ENCODE assay signal across 8 cellular contexts in the genomic region with DNA sequence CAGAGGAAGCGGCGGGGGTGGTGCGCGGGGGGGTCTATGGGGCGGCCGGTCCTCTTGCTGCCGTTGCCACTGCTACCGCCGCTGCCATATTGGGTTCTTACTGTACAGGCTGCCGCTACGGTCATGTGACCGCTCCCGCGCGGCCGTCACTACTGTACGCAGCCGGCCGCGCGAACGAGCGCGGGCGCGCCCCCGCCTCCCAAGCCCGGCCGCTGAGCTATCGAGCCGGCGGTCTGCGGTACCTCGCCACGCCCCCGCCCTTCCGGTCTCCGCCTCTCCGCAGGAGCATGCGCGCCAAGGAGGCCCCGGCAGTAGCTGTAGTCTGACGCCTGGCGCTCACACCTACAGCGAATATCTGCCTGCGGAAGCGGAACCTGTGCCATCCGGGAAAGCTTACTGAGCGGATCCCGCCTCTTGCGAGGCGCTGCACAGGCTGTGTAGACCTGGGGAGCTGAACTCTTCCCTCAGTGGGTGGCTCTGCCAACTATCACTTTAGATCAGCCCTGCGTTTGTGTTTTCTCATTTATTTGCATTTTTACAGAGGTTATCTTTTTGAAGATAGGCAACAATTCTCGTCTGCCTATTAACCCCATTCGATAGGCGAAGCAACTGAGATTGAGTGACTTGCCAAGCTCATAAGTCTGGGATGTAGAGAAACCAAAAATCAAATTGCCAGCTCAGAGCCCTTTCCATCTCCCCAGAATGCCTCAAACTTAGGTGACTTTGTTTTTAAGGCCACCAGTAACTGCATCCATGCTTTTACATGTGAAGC. TPM values are rescaled to one million over a fixed set of nuclear protein-coding genes. Genes with fewer than 3 reads are reported as not detected.
DNase-seq lines count a peak whose midpoint lies in the region; ATAC-seq and TF ChIP-seq lines count a peak whose summit lies in the region.

TSS of gene ASXL2 (minus strand) at position 127 of the 772 bp plus-strand sequence. CDS start 265 bp downstream, outside the sequence.

- H3K27ac Mint-ChIP-seq in activated T-helper 17 cell treated with anti-CD3 and anti-CD28 coated beads, Interleukin-2, amount 50 U/mL, for 72 hours = peak within 1 kb of the TSS; percentile 92
- peak within 1 kb of the TSS; percentile 95 to 99 (median 98) for H3K27ac Mint-ChIP-seq in naive thymus-derived CD8-positive, alpha-beta T cell

- CTCF ChIA-PET in RWPE1 (lab: Yijun Ruan, JAX) = no interaction called here

- peaks cover 30% of the 10 kb centered on the region for H3K4me1 Mint-ChIP-seq in activated T-helper 17 cell treated with anti-CD3 and anti-CD28 coated beads, Interleukin-2, amount 50 U/mL, for 72 hours
- peaks cover 18 to 40% (median 37%) of the 10 kb centered on the region in 4 donors for H3K4me1 Mint-ChIP-seq in naive thymus-derived CD8-positive, alpha-beta T cell

- POLR2A ChIA-PET in RWPE1 (lab: Yijun Ruan, JAX; ENCODE audit: low non-redundant PET) = interaction anchor here (0.6 to 1.2 kb wide), 2 partner anchors 103 to 503 kb away, joined by 3 to 8 read pairs; no protein-coding TSS in a partner anchor
- POLR2A ChIA-PET in naive thymus-derived CD8-positive, alpha-beta T cell (lab: Charles Lee) = interaction anchor here (0.7 to 2.2 kb wide), 11 partner anchors 13 to 468 kb away, joined by 3 to 21 read pairs (median 5); partner anchors contain the start of genes ADGRF3, DTNB and RAB10

- H3K4me3 ChIP-seq in LNCaP clone FGC (ENCODE audit: low read depth, low read length) = peak within 1 kb of the TSS; percentile 94
- peak within 1 kb of the TSS; percentile 95 for H3K4me3 ChIP-seq in fibroblast of mammary gland (ENCODE audit: control insufficient read depth, low read depth, low read length)

- H3K9me3 Mint-ChIP-seq in activated T-helper 17 cell treated with anti-CD3 and anti-CD28 coated beads, Interleukin-2, amount 50 U/mL, for 72 hours = no peaks in the 10 kb centered on the region
- no peaks in the 10 kb centered on the region for H3K9me3 Mint-ChIP-seq in naive thymus-derived CD8-positive, alpha-beta T cell

- H3K36me3 Mint-ChIP-seq in activated T-helper 17 cell treated with anti-CD3 and anti-CD28 coated beads, Interleukin-2, amount 50 U/mL, for 72 hours (ENCODE audit: low read depth) = peaks cover 21% of the 10 kb centered on the region
- peaks cover 0 to 15% (median 0%) of the 10 kb centered on the region in 3 donors for H3K36me3 Mint-ChIP-seq in naive thymus-derived CD8-positive, alpha-beta T cell

- peak; percentile 10; the same call in 1 of the 2 replicates for TF ChIP-seq CTCF in LNCaP clone FGC (IDR thresholded peaks at IDR 0.05; ENCODE audit: control insufficient read depth, extremely low read depth, insufficient read depth)
- no peak for TF ChIP-seq CTCF in RWPE1 (conservative IDR thresholded peaks at IDR 0.05; ENCODE audit: low read depth)
- TF ChIP-seq CTCF in fibroblast of mammary gland (conservative IDR thresholded peaks at IDR 0.05; ENCODE audit: control insufficient read depth, insufficient read depth, low read depth, low read length) = no peak

- DNase-seq in Daoy (ENCODE audit: low read depth) = peak; percentile 99
- peak; percentile 87 for DNase-seq in GOT3 (lab: John Stamatoyannopoulos, UW)
- DNase-seq in LNCaP clone FGC (ENCODE audit: low read depth) = peak; percentile 90
- DNase-seq in RWPE1 (ENCODE audit: low spot score) = peak; percentile 93
- peak; percentile 93 for DNase-seq in fibroblast of mammary gland (ENCODE audit: low read depth)
- peak; percentile 90 to 99 (median 97) for DNase-seq in naive thymus-derived CD8-positive, alpha-beta T cell
- DNase-seq in stimulated activated naive CD4-positive, alpha-beta T cell (lab: John Stamatoyannopoulos, UW) = peak; percentile 92 to 97 (median 95)

- no peaks in the 10 kb centered on the region for H3K27me3 Mint-ChIP-seq in activated T-helper 17 cell treated with anti-CD3 and anti-CD28 coated beads, Interleukin-2, amount 50 U/mL, for 72 hours
- H3K27me3 Mint-ChIP-seq in naive thymus-derived CD8-positive, alpha-beta T cell = no peaks in the 10 kb centered on the region

- ATAC-seq in activated T-helper 17 cell treated with anti-CD3 and anti-CD28 coated beads, Interleukin-2, amount 50 U/mL, for 72 hours (replicated peaks) = peak; percentile 88
- peak; percentile 86 for ATAC-seq in naive thymus-derived CD8-positive, alpha-beta T cell

- H3K27ac ChIP-seq in RWPE1 = peak within 1 kb of the TSS; percentile 95

- peak within 1 kb of the TSS; percentile 89 for H3K4me3 Mint-ChIP-seq in activated T-helper 17 cell treated with anti-CD3 and anti-CD28 coated beads, Interleukin-2, amount 50 U/mL, for 72 hours
- H3K4me3 Mint-ChIP-seq in naive thymus-derived CD8-positive, alpha-beta T cell = peak within 1 kb of the TSS; percentile 96 to 99 (median 97)

RNA-seq across cellular contexts. Expression of gene ASXL2, which starts in this region (rescaled TPM):
- 8.8 and 9.4 TPM in 2 replicates for total RNA-seq in Daoy (2014; rRNA removed; shearing (Covaris generic))
- total RNA-seq in activated T-helper 17 cell treated with anti-CD3 and anti-CD28 coated beads, Interleukin-2, amount 50 U/mL, for 72 hours = 10 to 100 TPM; 28.5 to 37.1 TPM
- total RNA-seq in naive thymus-derived CD8-positive, alpha-beta T cell = 10 to 100 TPM; 56.6 to 62.2 TPM
- polyA plus RNA-seq in naive thymus-derived CD8-positive, alpha-beta T cell = 10 to 100 TPM in 1 of 3 donors, 1 to 10 TPM in 2; 7.6 to 11.2 (median 9.9) TPM

Comparison
In these comparisons a context has a peak if more than half of its experiments do, and no peak if none do; other contexts are left out.
1. Peak in every context shown above with its lines: DNase-seq, ATAC-seq, H3K4me3 ChIP-seq and H3K27ac ChIP-seq.